In the genomic region with DNA sequence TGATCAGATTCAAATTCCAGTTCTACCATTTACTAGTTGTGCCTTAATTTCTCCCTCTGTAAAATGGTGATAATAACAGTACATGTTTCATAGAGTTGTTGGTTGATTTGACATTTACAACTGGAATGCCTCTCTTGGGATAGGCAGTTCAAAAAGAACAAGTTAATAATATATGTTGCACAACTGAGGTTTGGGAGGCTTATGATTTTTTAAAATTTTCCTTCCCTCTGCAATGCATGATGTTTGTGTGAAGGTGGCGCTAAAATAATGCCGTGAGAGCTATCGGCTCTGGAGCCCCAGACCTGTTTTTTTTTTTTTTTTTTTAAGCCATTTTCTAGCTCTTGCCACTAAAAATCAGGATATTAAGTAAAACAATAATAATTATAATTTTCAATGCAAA, we compare ENCODE assay signal across 11 cellular contexts. TPM values are rescaled to one million over a fixed set of nuclear protein-coding genes. Genes with fewer than 3 reads are reported as not detected.
A peak's percentile ranks its signal among the peaks of the same experiment; 100 is the strongest.
DNase-seq lines count a peak whose midpoint lies in the region; ATAC-seq, FAIRE-seq and TF ChIP-seq lines count a peak whose summit lies in the region.
"Had no signal": no experiment of that assay in that cellular context is flagged by ENCODE, and none has a peak within 500 bp of the region (broad histone marks: within the 10 kb centered on the region; RNA-seq: fewer than 3 reads in every experiment).

No MANE protein-coding gene starts in this region.

- TF ChIP-seq CTCF in PC-9 (conservative IDR thresholded peaks at IDR 0.05) (peak; percentile 40; the same call in 1 of the 2 replicates), keratinocyte (optimal IDR thresholded peaks at IDR 0.05 in 1 of 3, IDR thresholded peaks at IDR 0.05 in 1 of 3, conservative IDR thresholded peaks at IDR 0.05 in 1 of 3; ENCODE audit: extremely low read depth in 1 of 3, insufficient read depth in 2 of 3, low read length in 3 of 3) (peak; percentile 32 to 43 (median 34))

- H3K9me3 ChIP-seq in PC-9 (ENCODE audit: insufficient read depth, low read depth) (no peaks in the 10 kb centered on the region), keratinocyte (ENCODE audit: control insufficient read depth, low read depth, low read length) (no peaks in the 10 kb centered on the region)

- no peaks in the 10 kb centered on the region for H4K20me1 ChIP-seq in PC-9 (ENCODE audit: insufficient read depth)
- H4K20me1 ChIP-seq in keratinocyte (ENCODE audit: control insufficient read depth, extremely low read depth, insufficient read depth, low read length): no peaks in the 10 kb centered on the region

- FAIRE-seq in GM12892 (lab: Jason Lieb, UNC) (peak; percentile 44), keratinocyte (lab: Jason Lieb, UNC) (no peak)
- FAIRE-seq: endothelial cell of umbilical vein had no signal

- H3K4me3 ChIP-seq in PC-9 (peak overlapping the region; percentile 38; the same call in 1 of the 2 replicates), keratinocyte (ENCODE audit: control insufficient read depth in 2 of 3, extremely low read depth in 1 of 3, insufficient read depth in 2 of 3, low read depth in 1 of 3, low read length in 3 of 3) (peak overlapping the region in 2 of 3 experiments; percentile 22 to 36)

- no peak overlapping the region for H3K4me3 Mint-ChIP-seq in immature natural killer cell
- H3K4me3 Mint-ChIP-seq: stimulated activated naive CD8-positive, alpha-beta T cell treated with anti-CD3 and anti-CD28 coated beads, Interleukin-15, Interleukin-2, amounts not matched to agents 100 ng/mL and 50 ng/mL, for 24 hours had no signal

- H3F3A ChIP-seq in PC-9 (ENCODE audit: insufficient read depth, low read depth): peaks cover 41% of the 10 kb centered on the region

- H3K4me1 Mint-ChIP-seq in immature natural killer cell: no peaks in the 10 kb centered on the region

- H3K4me2 ChIP-seq in PC-9: peak overlapping the region; percentile 74
- H3K4me2 ChIP-seq in keratinocyte (ENCODE audit: control insufficient read depth, extremely low read depth, insufficient read depth, low read depth, low read length): peak overlapping the region; percentile 84

- POLR2A ChIA-PET in PC-9 (lab: Charles Lee; ENCODE audit: unreplicated experiment): interaction anchor here (0.5 to 0.8 kb wide), 5 partner anchors 25 to 790 kb away, joined by 3 to 8 read pairs (median 5); no protein-coding TSS in a partner anchor

- peak overlapping the region; percentile 87 for H3K27ac ChIP-seq in PC-9
- H3K27ac ChIP-seq in keratinocyte (ENCODE audit: control insufficient read depth, insufficient read depth, low read length): peak overlapping the region; percentile 93

- peaks cover 7 to 19% (median 9%) of the 10 kb centered on the region in 3 donors for H3K36me3 Mint-ChIP-seq in immature natural killer cell

- no peaks in the 10 kb centered on the region for H3K79me2 ChIP-seq in PC-9 (ENCODE audit: low read depth)
- H3K79me2 ChIP-seq in keratinocyte (ENCODE audit: control insufficient read depth, insufficient read depth, low read length): no peaks in the 10 kb centered on the region

- dilution Hi-C loops in keratinocyte (cut with MboI; ENCODE audit: extremely low pct_ligation_motif_present, low sequenced_read_pairs): no loop called here

- peaks cover 17% of the 10 kb centered on the region; the same call in 1 of the 2 replicates for H3K36me3 ChIP-seq in PC-9 (ENCODE audit: low read depth)
- H3K36me3 ChIP-seq in keratinocyte (ENCODE audit: control insufficient read depth in 2 of 2, extremely low read depth in 1 of 2, insufficient read depth in 2 of 2, low read length in 2 of 2): peaks cover 5 to 13% of the 10 kb centered on the region in 2 experiments

- intact Hi-C loops in PC-9 (cut with micrococcal nuclease; ENCODE audit: unreplicated experiment): no loop called here

- no peak for DNase-seq in GM12892 (ENCODE audit: insufficient read length)
- peak; percentile 18 to 62 for DNase-seq in PC-9
- no peak for DNase-seq in keratinocyte (ENCODE audit: low read depth, low spot score)
- no peak for DNase-seq in effector CD8-positive, alpha-beta T cell (lab: John Stamatoyannopoulos, UW)
- no peak for DNase-seq in immature natural killer cell

- no peaks in the 10 kb centered on the region for H3K9me3 Mint-ChIP-seq in immature natural killer cell
- H3K9me3 Mint-ChIP-seq: stimulated activated naive CD8-positive, alpha-beta T cell treated with anti-CD3 and anti-CD28 coated beads, Interleukin-15, Interleukin-2, amounts not matched to agents 100 ng/mL and 50 ng/mL, for 24 hours had no signal

- ATAC-seq in HG02763 (IDR thresholded peaks at IDR 0.05; ENCODE audit: unreplicated experiment): no peak

- H3K9me2 ChIP-seq in PC-9 (ENCODE audit: insufficient read depth): no peaks in the 10 kb centered on the region

- H3K27me3 Mint-ChIP-seq in immature natural killer cell (ENCODE audit: low read depth in 3 of 3): peaks cover 0 to 3% (median 1%) of the 10 kb centered on the region in 3 donors
- H3K27me3 Mint-ChIP-seq: stimulated activated naive CD8-positive, alpha-beta T cell treated with anti-CD3 and anti-CD28 coated beads, Interleukin-15, Interleukin-2, amounts not matched to agents 100 ng/mL and 50 ng/mL, for 24 hours had no signal

- H3K9me1 ChIP-seq in keratinocyte (ENCODE audit: control insufficient read depth, extremely low read depth, insufficient read depth, low read length): no peaks in the 10 kb centered on the region

- CTCF ChIA-PET in PC-9 (lab: Charles Lee): interaction anchor here (0.6 to 2.0 kb wide), 9 partner anchors 13 to 551 kb away, joined by 3 to 16 read pairs (median 8); a partner anchor contains a TSS

- peaks cover 40% of the 10 kb centered on the region for H3K4me1 ChIP-seq in PC-9 (replicated peaks; ENCODE audit: insufficient read depth)
- H3K4me1 ChIP-seq in keratinocyte (ENCODE audit: control insufficient read depth, extremely low read depth, insufficient read depth, low read length): peaks cover 31% of the 10 kb centered on the region

- 0 out of 2 replicates have a peak overlapping the region, but pooled peaks have one; percentile 15 for H2AFZ ChIP-seq in PC-9
- peak overlapping the region; percentile 41 for H2AFZ ChIP-seq in keratinocyte (ENCODE audit: control insufficient read depth, low read length)

- no peak for TF ChIP-seq POLR2A in GM12892 (IDR thresholded peaks at IDR 0.05; ENCODE audit: low read depth, low read length)

- TSS peak; percentile 10 for BruUV-seq in PC-9 (replicated peaks; lab: Mats Ljungman, UMichigan)

- H3K27me3 ChIP-seq in PC-9 (ENCODE audit: insufficient read depth, low read depth) (no peaks in the 10 kb centered on the region), keratinocyte (ENCODE audit: control insufficient read depth, extremely low read depth, insufficient read depth, low read length) (no peaks in the 10 kb centered on the region)

- H3K27ac Mint-ChIP-seq in immature natural killer cell: no peak overlapping the region
- H3K27ac Mint-ChIP-seq: stimulated activated naive CD8-positive, alpha-beta T cell treated with anti-CD3 and anti-CD28 coated beads, Interleukin-15, Interleukin-2, amounts not matched to agents 100 ng/mL and 50 ng/mL, for 24 hours had no signal

- peak overlapping the region; percentile 49 for H3K9ac ChIP-seq in keratinocyte (ENCODE audit: control insufficient read depth, extremely low read depth, insufficient read depth, low read length)

RNA-seq across cellular contexts. Expression of a gene that starts 18.6 kb away (rescaled TPM):
- polyA plus RNA-seq in GM12892 (2012; ENCODE audit: missing spikeins): 37.1 TPM
- 53.8 and 71.3 TPM in 2 replicates for total RNA-seq in PC-9 (2021)
- polyA plus RNA-seq in keratinocyte (29.2 to 61.8 TPM (median 51.9 TPM) in 3 replicates), immature natural killer cell (10 to 100 TPM; 61.3 to 89.6 (median 81.0) TPM)
- 120 TPM for polyA plus RNA-seq in keratinocyte (2011; ENCODE audit: low read depth)
- 22.2 and 25.9 TPM in 2 replicates for polyA plus RNA-seq in keratinocyte (2011; cell fraction: cytosol; rRNA removed)
- polyA plus RNA-seq in keratinocyte (2011; cell fraction: nucleus; rRNA removed): 54.9 and 91.4 TPM in 2 replicates
- polyA plus RNA-seq in keratinocyte (2012; ENCODE audit: low replicate concordance): 44.9 and 73.0 TPM in 2 replicates
- 6.5 to 19.7 TPM (median 9.0 TPM) in 3 replicates for polyA minus RNA-seq in keratinocyte
- 13.0 TPM for polyA minus RNA-seq in keratinocyte (2011; cell fraction: cytosol; rRNA and poly(A)+ RNA removed)
- polyA minus RNA-seq in keratinocyte (2011; cell fraction: nucleus; rRNA and poly(A)+ RNA removed): 19.3 and 31.4 TPM in 2 replicates

RNA-seq across cellular contexts. Expression of a gene that starts 22.0 kb away (rescaled TPM):
- polyA plus RNA-seq in GM12892 (2012; ENCODE audit: missing spikeins): 10.8 TPM
- total RNA-seq in PC-9 (2021): 11.1 and 16.2 TPM in 2 replicates
- polyA plus RNA-seq in keratinocyte (14.2 to 15.8 TPM (median 15.0 TPM) in 3 replicates), immature natural killer cell (10 to 100 TPM; 18.8 to 32.4 (median 21.6) TPM)
- polyA plus RNA-seq in keratinocyte (2011; ENCODE audit: low read depth): 8.8 TPM
- 9.0 and 15.3 TPM in 2 replicates for polyA plus RNA-seq in keratinocyte (2011; cell fraction: cytosol; rRNA removed)
- 15.9 and 17.3 TPM in 2 replicates for polyA plus RNA-seq in keratinocyte (2011; cell fraction: nucleus; rRNA removed)
- polyA plus RNA-seq in keratinocyte (2012; ENCODE audit: low replicate concordance): 8.3 TPM in 2 replicates
- polyA minus RNA-seq in keratinocyte: 7.0 to 24.6 TPM (median 18.3 TPM) in 3 replicates
- polyA minus RNA-seq in keratinocyte (2011; cell fraction: cytosol; rRNA and poly(A)+ RNA removed): 10.9 TPM
- 9.7 and 16.9 TPM in 2 replicates for polyA minus RNA-seq in keratinocyte (2011; cell fraction: nucleus; rRNA and poly(A)+ RNA removed)

RNA-seq across cellular contexts. Expression of a gene that starts 23.7 kb away (rescaled TPM):
- not detected for polyA plus RNA-seq in GM12892 (2012; ENCODE audit: missing spikeins)
- not detected in 2 replicates for total RNA-seq in PC-9 (2021)
- polyA plus RNA-seq in keratinocyte (0.42 to 0.73 TPM (median 0.59 TPM) in 3 replicates), immature natural killer cell (not detected)
- polyA plus RNA-seq in keratinocyte (2011; ENCODE audit: low read depth): 1.2 TPM
- 0.51 and 0.88 TPM in 2 replicates for polyA plus RNA-seq in keratinocyte (2011; cell fraction: cytosol; rRNA removed)
- 0.29 and 0.59 TPM in 2 replicates for polyA plus RNA-seq in keratinocyte (2011; cell fraction: nucleus; rRNA removed)
- 0.50 and 0.95 TPM in 2 replicates for polyA plus RNA-seq in keratinocyte (2012; ENCODE audit: low replicate concordance)
- 0.42 to 3.3 TPM (median 0.63 TPM) in 3 replicates for polyA minus RNA-seq in keratinocyte
- polyA minus RNA-seq in keratinocyte (2011; cell fraction: cytosol; rRNA and poly(A)+ RNA removed): not detected
- polyA minus RNA-seq in keratinocyte (2011; cell fraction: nucleus; rRNA and poly(A)+ RNA removed): 0.32 TPM in 1 of 2 replicates, not detected in the other
- total RNA-seq: activated CD8-positive, alpha-beta memory T cell treated with anti-CD3 and anti-CD28 coated beads for 36 hours; endothelial cell of umbilical vein; NCI-H460; pulmonary artery endothelial cell had no signal
- polyA plus RNA-seq: endothelial cell of umbilical vein had no signal

RNA-seq across cellular contexts. Expression of a gene that starts 44.9 kb away (rescaled TPM):
- polyA plus RNA-seq in GM12892 (2012; ENCODE audit: missing spikeins): 2.9 TPM
- 2.8 and 4.4 TPM in 2 replicates for total RNA-seq in PC-9 (2021)
- polyA plus RNA-seq in keratinocyte: 1.1 to 5.2 TPM (median 3.4 TPM) in 3 replicates
- polyA plus RNA-seq in keratinocyte (2011; ENCODE audit: low read depth): 0.86 TPM
- polyA plus RNA-seq in keratinocyte (2011; cell fraction: cytosol; rRNA removed): 0.12 and 0.18 TPM in 2 replicates
- polyA plus RNA-seq in keratinocyte (2011; cell fraction: nucleus; rRNA removed): 11.1 and 12.5 TPM in 2 replicates
- polyA plus RNA-seq in keratinocyte (2012; ENCODE audit: low replicate concordance): 1.2 and 3.3 TPM in 2 replicates
- 1.5 to 3.6 TPM in 2 of 3 replicates, not detected in the other for polyA minus RNA-seq in keratinocyte
- not detected for polyA minus RNA-seq in keratinocyte (2011; cell fraction: cytosol; rRNA and poly(A)+ RNA removed)
- 4.0 and 4.2 TPM in 2 replicates for polyA minus RNA-seq in keratinocyte (2011; cell fraction: nucleus; rRNA and poly(A)+ RNA removed)
- under 1 TPM in 1 of 3 donors, not detected in 2; 0.37 TPM for polyA plus RNA-seq in immature natural killer cell

RNA-seq across cellular contexts. Expression of a gene that starts 51.1 kb away (rescaled TPM):
- polyA plus RNA-seq in GM12892 (2012; ENCODE audit: missing spikeins): not detected
- total RNA-seq in PC-9 (2021): not detected in 2 replicates
- polyA plus RNA-seq in keratinocyte (0.05 to 0.35 TPM (median 0.25 TPM) in 3 replicates), immature natural killer cell (not detected)
- polyA plus RNA-seq in keratinocyte (2011; ENCODE audit: low read depth): 0.66 TPM
- polyA plus RNA-seq in keratinocyte (2011; cell fraction: cytosol; rRNA removed): 0.10 and 0.24 TPM in 2 replicates
- 0.51 and 0.83 TPM in 2 replicates for polyA plus RNA-seq in keratinocyte (2011; cell fraction: nucleus; rRNA removed)
- polyA plus RNA-seq in keratinocyte (2012; ENCODE audit: low replicate concordance): 0.18 and 1.8 TPM in 2 replicates
- polyA minus RNA-seq in keratinocyte: 0.19 to 0.66 TPM (median 0.53 TPM) in 3 replicates
- not detected for polyA minus RNA-seq in keratinocyte (2011; cell fraction: cytosol; rRNA and poly(A)+ RNA removed)
- polyA minus RNA-seq in keratinocyte (2011; cell fraction: nucleus; rRNA and poly(A)+ RNA removed): 0.54 and 0.95 TPM in 2 replicates
- total RNA-seq: activated CD8-positive, alpha-beta memory T cell treated with anti-CD3 and anti-CD28 coated beads for 36 hours; endothelial cell of umbilical vein; NCI-H460; pulmonary artery endothelial cell had no signal
- polyA plus RNA-seq: endothelial cell of umbilical vein had no signal

Comparison
In these comparisons a context has a peak if more than half of its experiments do, and no peak if none do; other contexts are left out.
1. DNase-seq: peak in PC-9 (2 of 2); none in GM12892 (single experiment), keratinocyte (single experiment), effector CD8-positive, alpha-beta T cell (single experiment) and immature natural killer cell (0 of 3).